9 cellular contexts compared by ENCODE assay signal in genomic region chr11:59216654-59217640, GRCh38. TPM values are rescaled to one million over a fixed set of nuclear protein-coding genes. Genes with fewer than 3 reads are reported as not detected.
DNase-seq lines count a peak whose midpoint lies in the region; ATAC-seq and TF ChIP-seq lines count a peak whose summit lies in the region.
"Had no signal": no experiment of that assay in that cellular context is flagged by ENCODE, and none has a peak within 500 bp of the region (broad histone marks: within the 10 kb centered on the region; RNA-seq: fewer than 3 reads in every experiment).

No MANE protein-coding gene starts in this region.

- TF ChIP-seq CTCF in GM06990 (IDR thresholded peaks at IDR 0.05; ENCODE audit: insufficient read depth, low read length, poor library complexity, severe bottlenecking) (no peak), adrenal gland (IDR thresholded peaks at IDR 0.05) (no peak), brain microvascular endothelial cell (IDR thresholded peaks at IDR 0.05; ENCODE audit: low read depth, low read length, missing control alignments) (no peak)

- H3K27ac Mint-ChIP-seq in naive B cell: peak overlapping the region; percentile 96 to 100 (median 99)

- H3K27ac ChIP-seq in adrenal gland (peak overlapping the region in 3 of 5 donors; percentile 10 to 82 (median 14)), brain microvascular endothelial cell (no peak overlapping the region)

- no peaks in the 10 kb centered on the region for H3K27me3 Mint-ChIP-seq in naive B cell

- H3K36me3 ChIP-seq in GM06990 (ENCODE audit: control insufficient read depth, insufficient read depth, low read length) (no peaks in the 10 kb centered on the region), adrenal gland (replicated peaks in 1 of 2) (no peaks in the 10 kb centered on the region), brain microvascular endothelial cell (replicated peaks) (no peaks in the 10 kb centered on the region)

- peaks cover 57 to 94% (median 68%) of the 10 kb centered on the region in 3 donors for H3K4me1 Mint-ChIP-seq in naive B cell

- no peaks in the 10 kb centered on the region for H3K9me3 ChIP-seq in adrenal gland (replicated peaks in 1 of 3)

- intact Hi-C loops in adrenal gland (cut with DNase I): no loop called here

- WGBS in adrenal gland, 4 donors: 33 to 50% (median 44%) methylated on average over 9 of the region's 9 CpGs

- H3K36me3 Mint-ChIP-seq in naive B cell: peaks cover 0 to under 1% of the 10 kb centered on the region in 2 donors

- H3K4me3 ChIP-seq in GM06990 (replicated peaks; ENCODE audit: low read depth, low read length) (no peak overlapping the region), adrenal gland (no peak overlapping the region), brain microvascular endothelial cell (ENCODE audit: low read depth, low read length) (no peak overlapping the region)

- H3K27me3 ChIP-seq in GM06990 (replicated peaks; ENCODE audit: control insufficient read depth, insufficient read depth, low read length) (no peaks in the 10 kb centered on the region), adrenal gland (no peaks in the 10 kb centered on the region), brain microvascular endothelial cell (replicated peaks) (no peaks in the 10 kb centered on the region)

- DNase-seq in GM06990 (ENCODE audit: extremely low read depth, insufficient read length) (peak; percentile 85), adrenal gland (peak in 6 of 7 donors; percentile 32 to 72 (median 54)), naive B cell (peak; percentile 92), DMS79 (lab: John Stamatoyannopoulos, UW) (no peak), brain microvascular endothelial cell (no peak), NCI-H1694 (lab: John Stamatoyannopoulos, UW) (no peak)

- in situ Hi-C loops in brain microvascular endothelial cell (cut with HindIII; ENCODE audit: low pct_ligation_motif_present, low sequenced_read_pairs): no loop called here

- TF ChIP-seq POLR2A in adrenal gland (IDR thresholded peaks at IDR 0.05): no peak

- peaks cover 0 to 4% (median 0%) of the 10 kb centered on the region in 7 donors for H3K9me3 Mint-ChIP-seq in naive B cell

- peak; percentile 82 for ATAC-seq in GM21360 (IDR thresholded peaks at IDR 0.05; ENCODE audit: unreplicated experiment)
- peak; percentile 87 for ATAC-seq in HG03520 (IDR thresholded peaks at IDR 0.05; ENCODE audit: unreplicated experiment)
- ATAC-seq in naive B cell (ENCODE audit: low read depth in 2 of 2): peak; percentile 82 to 84
- ATAC-seq: Panc1 had no signal

- H3K4me3 Mint-ChIP-seq in naive B cell: peak overlapping the region; percentile 67 to 88 (median 74)

- peaks cover 0 to 11% of the 10 kb centered on the region in 2 donors for H3K4me1 ChIP-seq in adrenal gland (replicated peaks in 1 of 2)

RNA-seq across cellular contexts. Expression of gene MPEG1, which starts 4.2 kb away (rescaled TPM):
- 10 to 100 TPM; 18.7 to 54.8 (median 37.3) TPM for total RNA-seq in adrenal gland
- polyA plus RNA-seq in adrenal gland (10 to 100 TPM in 1 of 3 donors, 1 to 10 TPM in 2; 4.5 to 10.2 (median 6.9) TPM), naive B cell (ENCODE audit: low read depth in 6 of 6) (10 to 100 TPM; 40.6 to 96.5 (median 79.1) TPM)

RNA-seq across cellular contexts. Expression of gene DTX4, which starts 45.0 kb away (rescaled TPM):
- 1 to 10 TPM; 2.2 to 7.8 (median 3.4) TPM for total RNA-seq in adrenal gland
- polyA plus RNA-seq in adrenal gland (1 to 10 TPM; 1.2 to 2.9 (median 2.3) TPM), naive B cell (ENCODE audit: low read depth in 6 of 6) (10 to 100 TPM in 5 of 6 donors, 1 to 10 TPM in 1; 7.1 to 21.0 (median 12.9) TPM)

Comparison
In these comparisons a context has a peak if more than half of its experiments do, and no peak if none do; other contexts are left out.
1. DNase-seq: peak in GM06990 (single experiment), adrenal gland (6 of 7) and naive B cell (single experiment); none in DMS79 (single experiment), brain microvascular endothelial cell (single experiment) and NCI-H1694 (single experiment).
2. Peak in every context shown above with its lines, with median percentiles within 50 percentile points of each other: ATAC-seq.